In genomic region chr7:100428967-100429636, GRCh38 we compare ENCODE assay signal across 8 cellular contexts. TPM values are rescaled to one million over a fixed set of nuclear protein-coding genes. Genes with fewer than 3 reads are reported as not detected.
DNase-seq lines count a peak whose midpoint lies in the region; ATAC-seq and TF ChIP-seq lines count a peak whose summit lies in the region.

No MANE protein-coding gene starts in this region.

- peaks cover 0 to 33% (median 4%) of the 10 kb centered on the region in 4 donors for H3K4me1 ChIP-seq in Peyer's patch
- peaks cover 23 to 50% (median 46%) of the 10 kb centered on the region in 4 donors for H3K4me1 ChIP-seq in esophagus muscularis mucosa
- peaks cover 30% of the 10 kb centered on the region for H3K4me1 ChIP-seq in muscle layer of colon (ENCODE audit: insufficient read depth, low read length)

- peak overlapping the region; percentile 99 for H3K27ac ChIP-seq in KOPT-K1 (ENCODE audit: low read depth, low read length, poor library complexity, severe bottlenecking)
- H3K27ac ChIP-seq in Peyer's patch: peak overlapping the region; percentile 96 to 100 (median 100)
- H3K27ac ChIP-seq in esophagus muscularis mucosa (replicated peaks in 1 of 4): peak overlapping the region; percentile 97 to 100 (median 98)
- H3K27ac ChIP-seq in muscle layer of colon (ENCODE audit: low read depth, low read length): peak overlapping the region; percentile 86

- peak; percentile 92 for DNase-seq in DMS153 treated with DMSO at 0.1 percent for 48 hours (lab: John Stamatoyannopoulos, UW; ENCODE audit: unreplicated experiment)
- peak; percentile 100 for DNase-seq in Peyer's patch
- peak; percentile 100 for DNase-seq in activated T-helper 1 cell treated with Interleukin-2 at 50 U/mL for 16 hours (ENCODE audit: low read depth)
- peak; percentile 100 for DNase-seq in esophagus muscularis mucosa (ENCODE audit: extremely low spot score)
- DNase-seq in stimulated activated CD8-positive, alpha-beta memory T cell treated with anti-CD3 and anti-CD28 coated beads, Interleukin-7, amount 100 ng/mL, for 1 hour (ENCODE audit: low read depth in 2 of 2): peak; percentile 100

- intact Hi-C loops in esophagus muscularis mucosa (cut with DNase I): no loop called here

- TF ChIP-seq CTCF in Peyer's patch (IDR thresholded peaks at IDR 0.05): peak; percentile 6 to 63 (median 54)
- TF ChIP-seq CTCF in esophagus muscularis mucosa (IDR thresholded peaks at IDR 0.05): peak in 2 of 3 experiments; percentile 10 to 26

- peaks cover 6% of the 10 kb centered on the region for H3K9me3 ChIP-seq in KOPT-K1 (ENCODE audit: insufficient read depth, low read length, poor library complexity, severe bottlenecking)
- no peaks in the 10 kb centered on the region for H3K9me3 ChIP-seq in Peyer's patch
- no peaks in the 10 kb centered on the region for H3K9me3 ChIP-seq in esophagus muscularis mucosa
- no peaks in the 10 kb centered on the region for H3K9me3 ChIP-seq in muscle layer of colon (ENCODE audit: low read length)

- peaks cover 35% of the 10 kb centered on the region for H3K36me3 ChIP-seq in KOPT-K1 (ENCODE audit: insufficient read depth, low read length)
- H3K36me3 ChIP-seq in Peyer's patch: peaks cover 0 to 18% (median 0%) of the 10 kb centered on the region in 3 donors
- peaks cover 3 to 34% (median 29%) of the 10 kb centered on the region in 4 donors for H3K36me3 ChIP-seq in esophagus muscularis mucosa
- peaks cover 27% of the 10 kb centered on the region for H3K36me3 ChIP-seq in muscle layer of colon (ENCODE audit: insufficient read depth, low read length)

- peak overlapping the region; percentile 59 to 91 (median 76) for H3K4me3 ChIP-seq in Peyer's patch
- H3K4me3 ChIP-seq in esophagus muscularis mucosa: peak overlapping the region; percentile 76 to 85 (median 80)
- peak overlapping the region; percentile 60 to 79 for H3K4me3 ChIP-seq in muscle layer of colon (ENCODE audit: low read depth in 1 of 2, low read length in 2 of 2)

- peak overlapping the region; percentile 86 for H3K9ac ChIP-seq in muscle layer of colon (ENCODE audit: low read length)

- WGBS in esophagus muscularis mucosa: under 1% methylated on average over 17 of the region's 40 CpGs

- TF ChIP-seq EP300 in esophagus muscularis mucosa (IDR thresholded peaks at IDR 0.05): no peak

- peak; percentile 39 for ATAC-seq in GM21737 (IDR thresholded peaks at IDR 0.05; ENCODE audit: unreplicated experiment)

- TF ChIP-seq POLR2A in Peyer's patch (IDR thresholded peaks at IDR 0.05) (peak; percentile 77 to 81), esophagus muscularis mucosa (IDR thresholded peaks at IDR 0.05; ENCODE audit: low read depth) (peak; percentile 80)

- H3K27me3 ChIP-seq in Peyer's patch (no peaks in the 10 kb centered on the region), esophagus muscularis mucosa (peaks cover 0 to 6% (median 0%) of the 10 kb centered on the region in 4 donors), muscle layer of colon (ENCODE audit: control insufficient read depth in 1 of 2, insufficient read depth in 2 of 2, low read length in 2 of 2) (no peaks in the 10 kb centered on the region)

RNA-seq across cellular contexts. Expression of gene MEPCE, which starts 0.5 kb away (rescaled TPM):
- 10 to 100 TPM; 17.3 to 46.3 (median 32.2) TPM for total RNA-seq in Peyer's patch
- total RNA-seq in esophagus muscularis mucosa: 10 to 100 TPM; 21.2 to 44.9 (median 40.6) TPM

RNA-seq across cellular contexts. Expression of gene ZCWPW1, which starts 0.6 kb away (rescaled TPM):
- total RNA-seq in Peyer's patch: 10 to 100 TPM in 1 of 4 donors, 1 to 10 TPM in 3; 1.8 to 19.8 (median 3.6) TPM
- 1 to 10 TPM; 2.9 to 7.6 (median 5.8) TPM for total RNA-seq in esophagus muscularis mucosa

RNA-seq across cellular contexts. Expression of gene PPP1R35, which starts 7.2 kb away (rescaled TPM):
- total RNA-seq in Peyer's patch (10 to 100 TPM; 44.8 to 67.7 (median 49.0) TPM), esophagus muscularis mucosa (10 to 100 TPM; 24.5 to 35.1 (median 27.0) TPM)

RNA-seq across cellular contexts. Expression of gene SPACDR, which starts 35.0 kb away (rescaled TPM):
- total RNA-seq in Peyer's patch (not detected), esophagus muscularis mucosa (under 1 TPM in 1 of 4 donors, not detected in 3; 0.78 TPM)

RNA-seq across cellular contexts. Expression of gene TSC22D4, which starts 49.9 kb away (rescaled TPM):
- total RNA-seq in Peyer's patch (10 to 100 TPM; 28.9 to 51.2 (median 40.6) TPM), esophagus muscularis mucosa (10 to 100 TPM; 26.2 to 51.4 (median 33.1) TPM)

Comparison
In these comparisons a context has a peak if more than half of its experiments do, and no peak if none do; other contexts are left out.
1. Peak in every context shown above with its lines: DNase-seq, ATAC-seq, H3K4me3 ChIP-seq and H3K27ac ChIP-seq.